ENCODE assay signal across 26 cellular contexts in genomic region chr21:31012133-31013089, GRCh38. TPM values are rescaled to one million over a fixed set of nuclear protein-coding genes. Genes with fewer than 3 reads are reported as not detected.
DNase-seq lines count a peak whose midpoint lies in the region; ATAC-seq, FAIRE-seq and TF ChIP-seq lines count a peak whose summit lies in the region.
"Had no signal": no experiment of that assay in that cellular context is flagged by ENCODE, and none has a peak within 500 bp of the region (broad histone marks: within the 10 kb centered on the region; RNA-seq: fewer than 3 reads in every experiment).

No MANE protein-coding gene starts in this region.

- no peak for ATAC-seq in CD4-positive, alpha-beta T cell (ENCODE audit: poor library complexity)
- ATAC-seq in HG02870 (IDR thresholded peaks at IDR 0.05; ENCODE audit: unreplicated experiment) (peak; percentile 61), HG03135 (IDR thresholded peaks at IDR 0.05; ENCODE audit: unreplicated experiment) (no peak)
- ATAC-seq in activated T-helper 17 cell treated with anti-CD3 and anti-CD28 coated beads, Interleukin-2, amount 50 U/mL, for 72 hours (replicated peaks): peak; percentile 52
- ATAC-seq: gastroesophageal sphincter; HCT116; stimulated activated naive CD8-positive, alpha-beta T cell treated with anti-CD3 and anti-CD28 coated beads, Interleukin-15, Interleukin-2, amounts not matched to agents 100 U/mL and 50 U/mL, for 24 hours had no signal

- H3K36me3 ChIP-seq in Peyer's patch: no peaks in the 10 kb centered on the region
- H3K36me3 ChIP-seq: esophagus muscularis mucosa, gastroesophageal sphincter, transverse colon had no signal

- peaks cover 21% of the 10 kb centered on the region for H3K4me1 Mint-ChIP-seq in CD4-positive, alpha-beta T cell (ENCODE audit: low read depth)
- H3K4me1 Mint-ChIP-seq in activated T-helper 17 cell treated with anti-CD3 and anti-CD28 coated beads, Interleukin-2, amount 50 U/mL, for 72 hours: peaks cover 18% of the 10 kb centered on the region
- H3K4me1 Mint-ChIP-seq: naive B cell had no signal

- POLR2A ChIA-PET in CD4-positive, alpha-beta T cell (lab: Charles Lee): no interaction called here
- POLR2A ChIA-PET in HEK293T (lab: Yijun Ruan, JAX): no interaction called here

- peaks cover 4% of the 10 kb centered on the region for H3K27me3 Mint-ChIP-seq in CD4-positive, alpha-beta T cell
- peaks cover 3% of the 10 kb centered on the region for H3K27me3 Mint-ChIP-seq in activated T-helper 17 cell treated with anti-CD3 and anti-CD28 coated beads, Interleukin-2, amount 50 U/mL, for 72 hours

- no peaks in the 10 kb centered on the region for H3K9me3 Mint-ChIP-seq in CD4-positive, alpha-beta T cell
- H3K9me3 Mint-ChIP-seq in activated T-helper 17 cell treated with anti-CD3 and anti-CD28 coated beads, Interleukin-2, amount 50 U/mL, for 72 hours: no peaks in the 10 kb centered on the region

- no peaks in the 10 kb centered on the region for H3K27me3 ChIP-seq in CD4-positive, alpha-beta T cell (ENCODE audit: control insufficient read depth, insufficient read depth, low read length)
- H3K27me3 ChIP-seq in Peyer's patch: no peaks in the 10 kb centered on the region
- H3K27me3 ChIP-seq: esophagus muscularis mucosa, gastroesophageal sphincter, transverse colon had no signal

- no peak overlapping the region for H3K27ac ChIP-seq in CD4-positive, alpha-beta T cell (ENCODE audit: low read depth, low read length)
- H3K27ac ChIP-seq in Peyer's patch: peak overlapping the region in 1 of 4 donors; percentile 30
- H3K27ac ChIP-seq: esophagus muscularis mucosa, gastroesophageal sphincter, parathyroid adenoma, transverse colon had no signal

- H3K4me3 ChIP-seq in Peyer's patch: no peak overlapping the region
- H3K4me3 ChIP-seq: esophagus muscularis mucosa, gastroesophageal sphincter, transverse colon had no signal

- CTCF ChIA-PET in CD4-positive, alpha-beta T cell (lab: Charles Lee): no interaction called here
- CTCF ChIA-PET in HEK293T (lab: Yijun Ruan, JAX): no interaction called here

- no peaks in the 10 kb centered on the region for H3K4me1 ChIP-seq in Peyer's patch
- H3K4me1 ChIP-seq: esophagus muscularis mucosa, gastroesophageal sphincter, parathyroid adenoma, transverse colon had no signal

- peak; percentile 44 for FAIRE-seq in GM12892 (lab: Jason Lieb, UNC)
- FAIRE-seq: GM19239, TTC549 had no signal

- TF ChIP-seq POLR2A in GM12892 (IDR thresholded peaks at IDR 0.05; ENCODE audit: low read depth, low read length) (no peak), Peyer's patch (IDR thresholded peaks at IDR 0.05) (no peak)

- H3K4me3 Mint-ChIP-seq in CD4-positive, alpha-beta T cell: peak overlapping the region; percentile 23
- peak overlapping the region; percentile 62 for H3K4me3 Mint-ChIP-seq in activated T-helper 17 cell treated with anti-CD3 and anti-CD28 coated beads, Interleukin-2, amount 50 U/mL, for 72 hours
- H3K4me3 Mint-ChIP-seq: naive B cell had no signal

- no peaks in the 10 kb centered on the region for H3K36me3 Mint-ChIP-seq in CD4-positive, alpha-beta T cell (ENCODE audit: low read depth)
- no peaks in the 10 kb centered on the region for H3K36me3 Mint-ChIP-seq in activated T-helper 17 cell treated with anti-CD3 and anti-CD28 coated beads, Interleukin-2, amount 50 U/mL, for 72 hours (ENCODE audit: low read depth)
- H3K36me3 Mint-ChIP-seq: naive B cell had no signal

- peak overlapping the region; percentile 68 for H3K27ac Mint-ChIP-seq in CD4-positive, alpha-beta T cell
- H3K27ac Mint-ChIP-seq in activated T-helper 17 cell treated with anti-CD3 and anti-CD28 coated beads, Interleukin-2, amount 50 U/mL, for 72 hours: peak overlapping the region; percentile 73
- H3K27ac Mint-ChIP-seq: naive B cell had no signal

- DNase-seq in CD4-positive, alpha-beta T cell: no peak
- DNase-seq in GM12892 (ENCODE audit: insufficient read length) (no peak), NCI-H526 (lab: John Stamatoyannopoulos, UW) (no peak), HEK293T (ENCODE audit: extremely low spot score) (no peak), Peyer's patch (no peak)
- DNase-seq: activated CD4-positive, alpha-beta T cell treated with anti-CD3 and anti-CD28 coated beads, Interleukin-2, amount 50 U/mL, for 48 hours; anterior cingulate cortex; caudate nucleus; DND-41; KBM-7; mesenchymal stem cell; naive B cell; NCI-H2029 treated with DMSO at 0.1 percent for 48 hours; stimulated activated CD4-positive, alpha-beta T cell treated with anti-CD3 and anti-CD28 coated beads, Interleukin-1b, Interleukin-23, amount 100 ng/mL, for 48 hours; stimulated activated naive CD8-positive, alpha-beta T cell treated with anti-CD3 and anti-CD28 coated beads, Interleukin-15, Interleukin-2, amounts not matched to agents 100 U/mL and 50 U/mL, for 24 hours had no signal

- TF ChIP-seq CTCF in CD4-positive, alpha-beta T cell (IDR thresholded peaks at IDR 0.05): no peak
- no peak for TF ChIP-seq CTCF in Peyer's patch (IDR thresholded peaks at IDR 0.05)

- no peaks in the 10 kb centered on the region for H3K9me3 ChIP-seq in CD4-positive, alpha-beta T cell (ENCODE audit: control insufficient read depth, low read length)
- no peaks in the 10 kb centered on the region for H3K9me3 ChIP-seq in Peyer's patch
- H3K9me3 ChIP-seq: gastroesophageal sphincter, transverse colon had no signal

- intact Hi-C loops in CD4-positive, alpha-beta T cell (cut with DNase I, micrococcal nuclease): no loop called here

TF ChIP-seq in HEK293T, 16 proteins besides CTCF, POLR2A, EP300 and RAD21:
- TF ChIP-seq FOXM1 (IDR thresholded peaks at IDR 0.05; ENCODE audit: borderline replicate concordance): no peak
- no peak for TF ChIP-seq TARDBP (IDR thresholded peaks at IDR 0.05)

RNA-seq across cellular contexts. Expression of gene KRTAP19-8, which starts 25.9 kb away (rescaled TPM):
- total RNA-seq in CD4-positive, alpha-beta T cell: not detected
- polyA plus RNA-seq in GM12892 (2012; ENCODE audit: missing spikeins): not detected
- not detected for total RNA-seq in activated T-helper 17 cell treated with anti-CD3 and anti-CD28 coated beads, Interleukin-2, amount 50 U/mL, for 72 hours
- total RNA-seq in Peyer's patch: not detected
- total RNA-seq: esophagus muscularis mucosa, gastroesophageal sphincter, NCI-H460, transverse colon had no signal

Comparison
In these comparisons a context has a peak if more than half of its experiments do, and no peak if none do; other contexts are left out.
1. ATAC-seq: peak in HG02870 (single experiment) and activated T-helper 17 cell treated with anti-CD3 and anti-CD28 coated beads, Interleukin-2, amount 50 U/mL, for 72 hours (single experiment); none in CD4-positive, alpha-beta T cell (single experiment) and HG03135 (single experiment).